10 cellular contexts compared by ENCODE assay signal in the genomic region with DNA sequence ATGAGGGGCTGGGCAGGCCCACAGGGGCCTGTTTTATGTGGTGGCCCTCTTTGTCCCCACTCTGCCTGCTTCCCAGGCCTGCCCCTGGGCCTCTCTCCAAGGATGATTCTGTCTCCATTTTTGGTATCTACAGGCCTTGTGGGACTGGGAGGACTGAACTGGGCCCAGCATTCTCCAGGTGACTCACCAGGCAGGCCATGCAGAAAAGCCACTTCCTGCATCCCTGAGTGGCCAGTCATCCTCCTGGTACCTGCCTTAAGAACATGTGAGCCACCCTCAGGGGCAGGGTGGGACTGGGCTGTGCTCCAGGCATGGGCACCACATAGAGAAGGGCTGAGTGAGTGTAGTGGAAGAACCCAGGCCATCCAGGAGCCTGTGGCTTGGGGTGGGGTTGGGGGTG. TPM values are rescaled to one million over a fixed set of nuclear protein-coding genes. Genes with fewer than 3 reads are reported as not detected.
A peak's percentile ranks its signal among the peaks of the same experiment; 100 is the strongest.
DNase-seq lines count a peak whose midpoint lies in the region; ATAC-seq and FAIRE-seq lines count a peak whose summit lies in the region.
"Had no signal": no experiment of that assay in that cellular context is flagged by ENCODE, and none has a peak within 500 bp of the region (broad histone marks: within the 10 kb centered on the region; RNA-seq: fewer than 3 reads in every experiment).

No MANE protein-coding gene starts in this region.

- H3K4me1 Mint-ChIP-seq in activated naive CD4-positive, alpha-beta T cell treated with anti-CD3 and anti-CD28 coated beads for 36 hours (ENCODE audit: low read depth), result no peaks in the 10 kb centered on the region

- intact Hi-C loops in activated naive CD4-positive, alpha-beta T cell treated with anti-CD3 and anti-CD28 coated beads for 36 hours (cut with micrococcal nuclease), result no loop called here
- intact Hi-C loops in right cardiac atrium (cut with DNase I), result no loop called here

- no peaks in the 10 kb centered on the region for H3K27me3 ChIP-seq in right cardiac atrium (ENCODE audit: control insufficient read depth, insufficient read depth)
- H3K27me3 ChIP-seq: colonic mucosa had no signal

- peaks cover 5% of the 10 kb centered on the region for H3K27me3 Mint-ChIP-seq in activated naive CD4-positive, alpha-beta T cell treated with anti-CD3 and anti-CD28 coated beads for 36 hours (ENCODE audit: low read depth)

- no peaks in the 10 kb centered on the region for H3K36me3 Mint-ChIP-seq in activated naive CD4-positive, alpha-beta T cell treated with anti-CD3 and anti-CD28 coated beads, Interleukin-2, amount 50 U/mL, for 72 hours
- H3K36me3 Mint-ChIP-seq in activated naive CD4-positive, alpha-beta T cell treated with anti-CD3 and anti-CD28 coated beads for 36 hours (ENCODE audit: low read depth), result no peaks in the 10 kb centered on the region

- DNase-seq in activated naive CD4-positive, alpha-beta T cell treated with anti-CD3 and anti-CD28 coated beads, Interleukin-2, amount 50 U/mL, for 72 hours (ENCODE audit: low spot score in 2 of 2), result no peak
- DNase-seq in activated naive CD4-positive, alpha-beta T cell treated with anti-CD3 and anti-CD28 coated beads for 36 hours, result no peak
- peak; percentile 91 for DNase-seq in T1000 (lab: John Stamatoyannopoulos, UW)
- no peak for DNase-seq in right cardiac atrium
- peak; percentile 97 for DNase-seq in urothelium cell line (ENCODE audit: low spot score)
- no peak for DNase-seq in nucleus accumbens (lab: John Stamatoyannopoulos, UW)
- DNase-seq: Caco-2, colonic mucosa had no signal

- H3K4me3 Mint-ChIP-seq in activated naive CD4-positive, alpha-beta T cell treated with anti-CD3 and anti-CD28 coated beads for 36 hours, result no peak overlapping the region

- CTCF ChIA-PET in activated naive CD4-positive, alpha-beta T cell treated with anti-CD3 and anti-CD28 coated beads for 36 hours (lab: Charles Lee), result no interaction called here

- H3K27ac Mint-ChIP-seq in activated naive CD4-positive, alpha-beta T cell treated with anti-CD3 and anti-CD28 coated beads, Interleukin-2, amount 50 U/mL, for 72 hours, result no peak overlapping the region
- H3K27ac Mint-ChIP-seq in activated naive CD4-positive, alpha-beta T cell treated with anti-CD3 and anti-CD28 coated beads for 36 hours, result no peak overlapping the region

- peak; percentile 98 for FAIRE-seq in urothelium cell line (lab: Jason Lieb, UNC)

- H3K27ac ChIP-seq in right cardiac atrium (ENCODE audit: low read length), result no peak overlapping the region
- H3K27ac ChIP-seq: colonic mucosa had no signal

- H3K4me3 ChIP-seq in right cardiac atrium (ENCODE audit: low read length), result no peak overlapping the region
- H3K4me3 ChIP-seq: colonic mucosa had no signal

- H3K4me1 ChIP-seq in right cardiac atrium (ENCODE audit: control insufficient read depth, insufficient read depth, low read length), result peaks cover 8% of the 10 kb centered on the region
- H3K4me1 ChIP-seq: Caco-2, colonic mucosa had no signal

- ATAC-seq in activated naive CD4-positive, alpha-beta T cell treated with anti-CD3 and anti-CD28 coated beads, Interleukin-2, amount 50 U/mL, for 72 hours, result peak; percentile 46 to 91
- ATAC-seq in right cardiac atrium (peak; percentile 12 to 40), HG03520 (IDR thresholded peaks at IDR 0.05; ENCODE audit: unreplicated experiment) (no peak), GM19023 (IDR thresholded peaks at IDR 0.05; ENCODE audit: unreplicated experiment) (no peak)

- no peaks in the 10 kb centered on the region for H3K9me3 Mint-ChIP-seq in activated naive CD4-positive, alpha-beta T cell treated with anti-CD3 and anti-CD28 coated beads, Interleukin-2, amount 50 U/mL, for 72 hours
- H3K9me3 Mint-ChIP-seq in activated naive CD4-positive, alpha-beta T cell treated with anti-CD3 and anti-CD28 coated beads for 36 hours, result no peaks in the 10 kb centered on the region

- no peaks in the 10 kb centered on the region for H3K9me3 ChIP-seq in right cardiac atrium (ENCODE audit: control insufficient read depth, low read length)
- H3K9me3 ChIP-seq: Caco-2, colonic mucosa had no signal

RNA-seq across cellular contexts. Expression of gene BCAR3, which starts 20.0 kb away (rescaled TPM):
- total RNA-seq in activated naive CD4-positive, alpha-beta T cell treated with anti-CD3 and anti-CD28 coated beads, Interleukin-2, amount 50 U/mL, for 72 hours, result under 1 TPM; 0.25 to 0.72 TPM
- under 1 TPM; 0.42 to 0.55 TPM for total RNA-seq in activated naive CD4-positive, alpha-beta T cell treated with anti-CD3 and anti-CD28 coated beads for 36 hours
- total RNA-seq in right cardiac atrium, result 10 to 100 TPM; 12.5 to 17.4 (median 15.0) TPM
- polyA plus RNA-seq in right cardiac atrium, result 10.1 TPM

Comparison
In these comparisons a context has a peak if more than half of its experiments do, and no peak if none do; other contexts are left out.
1. ATAC-seq: peak in activated naive CD4-positive, alpha-beta T cell treated with anti-CD3 and anti-CD28 coated beads, Interleukin-2, amount 50 U/mL, for 72 hours (2 of 2) and right cardiac atrium (2 of 2); none in HG03520 (single experiment) and GM19023 (single experiment).
2. DNase-seq: peak in T1000 (single experiment) and urothelium cell line (single experiment); none in activated naive CD4-positive, alpha-beta T cell treated with anti-CD3 and anti-CD28 coated beads, Interleukin-2, amount 50 U/mL, for 72 hours (0 of 2), activated naive CD4-positive, alpha-beta T cell treated with anti-CD3 and anti-CD28 coated beads for 36 hours (single experiment), right cardiac atrium (0 of 3) and nucleus accumbens (0 of 56).
3. RNA of gene BCAR3, which starts 20.0 kb away (total RNA-seq): 12.5 to 17.4 TPM in right cardiac atrium; 0.25 to 0.72 TPM in activated naive CD4-positive, alpha-beta T cell treated with anti-CD3 and anti-CD28 coated beads, Interleukin-2, amount 50 U/mL, for 72 hours and 0.42 to 0.55 TPM in activated naive CD4-positive, alpha-beta T cell treated with anti-CD3 and anti-CD28 coated beads for 36 hours; every median in the first group is over 4 times any median in the second.